In the genomic region with DNA sequence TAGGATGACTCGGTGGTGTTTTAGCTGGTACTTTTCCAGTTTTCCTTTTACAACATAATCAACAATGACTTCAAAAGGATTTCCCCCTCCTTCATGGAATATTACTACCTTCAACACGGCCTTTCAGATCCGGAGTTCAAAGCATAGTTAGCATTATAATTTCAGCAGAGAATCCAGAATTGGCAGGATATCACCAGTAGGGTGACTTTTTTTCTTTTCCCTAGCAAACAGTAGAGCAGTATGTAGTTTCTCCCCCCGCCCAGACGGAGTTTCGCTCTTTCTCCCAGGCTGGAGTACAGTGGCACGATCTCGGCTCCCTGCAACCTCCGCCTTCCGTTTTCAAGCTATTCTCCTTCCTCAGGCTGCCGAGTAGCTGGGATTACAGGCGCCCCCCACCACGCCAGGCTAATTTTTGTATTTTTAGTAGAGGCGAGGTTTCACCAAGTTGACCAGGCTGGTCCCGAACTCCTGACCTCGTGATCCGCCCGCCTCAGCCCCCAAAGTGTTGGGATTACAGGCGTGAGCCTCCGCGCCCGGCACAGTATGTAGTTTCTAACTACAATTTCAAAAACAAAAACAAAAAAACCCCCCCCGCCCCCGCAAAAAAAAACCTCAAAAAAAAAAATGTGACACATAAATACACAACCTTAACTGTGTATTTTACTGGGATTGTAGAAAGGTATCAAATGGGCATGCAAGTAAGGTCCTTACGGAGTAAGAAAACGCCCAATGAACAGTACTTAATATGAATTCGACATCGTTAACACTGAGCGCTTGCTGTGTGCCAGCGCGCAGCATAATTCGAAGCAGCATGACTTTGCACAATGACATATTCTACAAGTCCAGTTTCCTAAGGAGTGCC, we compare ENCODE assay signal across 8 cellular contexts. TPM values are rescaled to one million over a fixed set of nuclear protein-coding genes. Genes with fewer than 3 reads are reported as not detected.
DNase-seq lines count a peak whose midpoint lies in the region; ATAC-seq and TF ChIP-seq lines count a peak whose summit lies in the region.

No MANE protein-coding gene starts in this region.

- H4K20me1 ChIP-seq in fibroblast of lung (ENCODE audit: control insufficient read depth, extremely low read depth, insufficient read depth, low read length), result no peaks in the 10 kb centered on the region

- H3K4me1 Mint-ChIP-seq in activated T-helper 17 cell treated with anti-CD3 and anti-CD28 coated beads, Interleukin-2, amount 50 U/mL, for 72 hours, result peaks cover 37% of the 10 kb centered on the region
- H3K4me1 Mint-ChIP-seq in naive thymus-derived CD8-positive, alpha-beta T cell, result peaks cover 18 to 43% (median 35%) of the 10 kb centered on the region in 4 donors

- intact Hi-C loops in A673 (cut with micrococcal nuclease; ENCODE audit: unreplicated experiment), result loop anchor here (1.0 to 10.0 kb wide), 3 partner anchors 29 to 211 kb away; no protein-coding TSS in a partner anchor

- H3K4me3 ChIP-seq in A673 (ENCODE audit: low read depth, low read length, poor library complexity, severe bottlenecking) (peak overlapping the region; percentile 72), fibroblast of lung (replicated peaks in 1 of 4; ENCODE audit: control extremely low read depth in 1 of 4, insufficient read depth in 1 of 4, low read depth in 3 of 4, low read length in 4 of 4) (peak overlapping the region; percentile 59 to 86 (median 76)), subcutaneous abdominal adipose tissue (ENCODE audit: low read depth in 1 of 5, low read length in 5 of 5) (peak overlapping the region; percentile 69 to 91 (median 75))

- peak overlapping the region; percentile 97 for H3K27ac Mint-ChIP-seq in activated T-helper 17 cell treated with anti-CD3 and anti-CD28 coated beads, Interleukin-2, amount 50 U/mL, for 72 hours
- peak overlapping the region; percentile 97 to 100 (median 100) for H3K27ac Mint-ChIP-seq in naive thymus-derived CD8-positive, alpha-beta T cell

- H3K9me3 ChIP-seq in A673 (ENCODE audit: low read depth, low read length, poor library complexity, severe bottlenecking) (no peaks in the 10 kb centered on the region), fibroblast of lung (ENCODE audit: control insufficient read depth, insufficient read depth, low read depth, low read length) (no peaks in the 10 kb centered on the region), subcutaneous abdominal adipose tissue (ENCODE audit: control insufficient read depth in 5 of 5, low read length in 5 of 5) (no peaks in the 10 kb centered on the region)

- 0 out of 2 replicates have a peak, but pooled peaks have one; percentile 17 for TF ChIP-seq CTCF in A673 (conservative IDR thresholded peaks at IDR 0.05; ENCODE audit: low read depth, low read length)
- peak in 1 of 2 donors; percentile 29 for TF ChIP-seq CTCF in fibroblast of lung (conservative IDR thresholded peaks at IDR 0.05 in 1 of 2, IDR thresholded peaks at IDR 0.05 in 1 of 2; ENCODE audit: low read depth in 1 of 2, low read length in 2 of 2)

- peak overlapping the region; percentile 93 for H3K4me2 ChIP-seq in fibroblast of lung (ENCODE audit: extremely low read depth, insufficient read depth, low read length)

- peak overlapping the region; percentile 47 for H2AFZ ChIP-seq in fibroblast of lung (ENCODE audit: low read length)

- peaks cover 32% of the 10 kb centered on the region for H3K79me2 ChIP-seq in fibroblast of lung (ENCODE audit: control insufficient read depth, insufficient read depth, low read length)

- DNase-seq in A673 (ENCODE audit: low spot score) (peak; percentile 89), HuH-7.5 (ENCODE audit: low spot score) (peak; percentile 66), RPMI7951 (ENCODE audit: low read depth) (peak; percentile 84), fibroblast of lung (ENCODE audit: low read depth in 2 of 2) (peak; percentile 79 to 84)
- peak; percentile 28 to 65 (median 48) for DNase-seq in naive thymus-derived CD8-positive, alpha-beta T cell

- H3K27me3 Mint-ChIP-seq in activated T-helper 17 cell treated with anti-CD3 and anti-CD28 coated beads, Interleukin-2, amount 50 U/mL, for 72 hours, result no peaks in the 10 kb centered on the region
- H3K27me3 Mint-ChIP-seq in naive thymus-derived CD8-positive, alpha-beta T cell, result no peaks in the 10 kb centered on the region

- H3K27ac ChIP-seq in A673 (ENCODE audit: low read depth, low read length, poor library complexity, severe bottlenecking) (peak overlapping the region; percentile 97), fibroblast of lung (ENCODE audit: insufficient read depth, low read length) (peak overlapping the region; percentile 96), subcutaneous abdominal adipose tissue (ENCODE audit: low read depth, low read length) (peak overlapping the region; percentile 95)

- H3K36me3 Mint-ChIP-seq in activated T-helper 17 cell treated with anti-CD3 and anti-CD28 coated beads, Interleukin-2, amount 50 U/mL, for 72 hours (ENCODE audit: low read depth), result peaks cover 47% of the 10 kb centered on the region
- peaks cover 8 to 15% (median 10%) of the 10 kb centered on the region in 3 donors for H3K36me3 Mint-ChIP-seq in naive thymus-derived CD8-positive, alpha-beta T cell

- H3K27me3 ChIP-seq in A673 (replicated peaks; ENCODE audit: insufficient read depth, low read depth, low read length, poor library complexity), result no peaks in the 10 kb centered on the region
- H3K27me3 ChIP-seq in fibroblast of lung (ENCODE audit: control insufficient read depth, insufficient read depth, low read length), result no peaks in the 10 kb centered on the region
- H3K27me3 ChIP-seq in subcutaneous abdominal adipose tissue (ENCODE audit: control insufficient read depth in 5 of 5, insufficient read depth in 4 of 5, low read length in 5 of 5), result no peaks in the 10 kb centered on the region

- H3K9ac ChIP-seq in fibroblast of lung (ENCODE audit: insufficient read depth, low read length), result peak overlapping the region; percentile 93
- peak overlapping the region; percentile 12 to 89 (median 77) for H3K9ac ChIP-seq in subcutaneous abdominal adipose tissue (ENCODE audit: low read length in 5 of 5)

- POLR2A ChIA-PET in A673 (lab: Charles Lee; ENCODE audit: low non-redundant PET), result interaction anchor here (0.9 kb wide), 1 partner anchor 231 kb away, joined by 5 read pairs; no protein-coding TSS in a partner anchor
- POLR2A ChIA-PET in naive thymus-derived CD8-positive, alpha-beta T cell (lab: Charles Lee), result interaction anchor here (0.6 to 23.9 kb wide), 23 partner anchors 13 to 1732 kb away, joined by 3 to 1109 read pairs (median 4); partner anchors contain the start of genes ADSS2, CATSPERE, CNST and DESI2

- CTCF ChIA-PET in A673 (lab: Charles Lee), result no interaction called here

- peak; percentile 11 for ATAC-seq in GM18858 (IDR thresholded peaks at IDR 0.05; ENCODE audit: unreplicated experiment)
- peak; percentile 17 for ATAC-seq in activated T-helper 17 cell treated with anti-CD3 and anti-CD28 coated beads, Interleukin-2, amount 50 U/mL, for 72 hours (replicated peaks)
- peak; percentile 28 to 30 for ATAC-seq in naive thymus-derived CD8-positive, alpha-beta T cell

- peaks cover 23% of the 10 kb centered on the region for H3K4me1 ChIP-seq in A673 (ENCODE audit: insufficient read depth, low read length, poor library complexity, severe bottlenecking)
- H3K4me1 ChIP-seq in fibroblast of lung (ENCODE audit: control insufficient read depth, extremely low read depth, insufficient read depth, low read length), result peaks cover 2% of the 10 kb centered on the region
- H3K4me1 ChIP-seq in subcutaneous abdominal adipose tissue (ENCODE audit: control insufficient read depth in 5 of 5, insufficient read depth in 5 of 5, low read length in 5 of 5), result peaks cover 0 to 26% (median 19%) of the 10 kb centered on the region in 5 donors

- BruUV-seq in A673 (replicated peaks; lab: Mats Ljungman, UMichigan), result no TSS peak

- H3K36me3 ChIP-seq in A673 (ENCODE audit: insufficient read depth, low read length, poor library complexity, severe bottlenecking) (no peaks in the 10 kb centered on the region), fibroblast of lung (ENCODE audit: control insufficient read depth, insufficient read depth, low read length) (peaks cover 4% of the 10 kb centered on the region), subcutaneous abdominal adipose tissue (ENCODE audit: control insufficient read depth in 5 of 5, insufficient read depth in 5 of 5, low read length in 5 of 5) (peaks cover 0 to 5% (median 0%) of the 10 kb centered on the region in 5 donors)

- peak overlapping the region; percentile 93 for H3K4me3 Mint-ChIP-seq in activated T-helper 17 cell treated with anti-CD3 and anti-CD28 coated beads, Interleukin-2, amount 50 U/mL, for 72 hours
- H3K4me3 Mint-ChIP-seq in naive thymus-derived CD8-positive, alpha-beta T cell, result peak overlapping the region; percentile 93 to 99 (median 96)

- no peaks in the 10 kb centered on the region for H3K9me3 Mint-ChIP-seq in activated T-helper 17 cell treated with anti-CD3 and anti-CD28 coated beads, Interleukin-2, amount 50 U/mL, for 72 hours
- H3K9me3 Mint-ChIP-seq in naive thymus-derived CD8-positive, alpha-beta T cell, result peaks cover 0 to 7% (median 0%) of the 10 kb centered on the region in 9 donors

RNA-seq across cellular contexts. Expression of gene COX20, which starts 1.5 kb away (rescaled TPM):
- total RNA-seq in A673 (2021), result 48.0 and 59.0 TPM in 2 replicates
- total RNA-seq in RPMI7951 (2014; rRNA removed; shearing (Covaris generic)), result 45.2 and 50.2 TPM in 2 replicates
- 10 to 100 TPM; 38.7 to 43.1 TPM for total RNA-seq in activated T-helper 17 cell treated with anti-CD3 and anti-CD28 coated beads, Interleukin-2, amount 50 U/mL, for 72 hours
- total RNA-seq in fibroblast of lung, result 14.9 and 22.8 TPM in 2 replicates
- polyA plus RNA-seq in fibroblast of lung, result 51.5 and 51.9 TPM in 2 replicates
- polyA plus RNA-seq in fibroblast of lung (2012), result 68.1 and 71.7 TPM in 2 replicates
- 1.1 TPM in 2 replicates for polyA minus RNA-seq in fibroblast of lung (ENCODE audit: low replicate concordance)
- total RNA-seq in naive thymus-derived CD8-positive, alpha-beta T cell, result 10 to 100 TPM; 35.8 to 36.8 TPM
- 10 to 100 TPM; 31.4 to 52.6 (median 49.3) TPM for polyA plus RNA-seq in naive thymus-derived CD8-positive, alpha-beta T cell

RNA-seq across cellular contexts. Expression of gene HNRNPU, which starts 30.4 kb away (rescaled TPM):
- total RNA-seq in A673 (2021) (720 and 746 TPM in 2 replicates), fibroblast of lung (328 and 383 TPM in 2 replicates)
- 201 and 226 TPM in 2 replicates for total RNA-seq in RPMI7951 (2014; rRNA removed; shearing (Covaris generic))
- 100 to 1,000 TPM; 336 to 438 TPM for total RNA-seq in activated T-helper 17 cell treated with anti-CD3 and anti-CD28 coated beads, Interleukin-2, amount 50 U/mL, for 72 hours
- 231 and 330 TPM in 2 replicates for polyA plus RNA-seq in fibroblast of lung
- polyA plus RNA-seq in fibroblast of lung (2012), result 307 and 379 TPM in 2 replicates
- polyA minus RNA-seq in fibroblast of lung (ENCODE audit: low replicate concordance), result 14.6 and 94.0 TPM in 2 replicates
- 100 to 1,000 TPM; 395 to 403 TPM for total RNA-seq in naive thymus-derived CD8-positive, alpha-beta T cell
- 100 to 1,000 TPM; 179 to 392 (median 281) TPM for polyA plus RNA-seq in naive thymus-derived CD8-positive, alpha-beta T cell

Comparison
In these comparisons a context has a peak if more than half of its experiments do, and no peak if none do; other contexts are left out.
1. Peak in every context shown above with its lines: DNase-seq, ATAC-seq, H3K4me3 ChIP-seq and H3K27ac ChIP-seq.